In the genomic region with DNA sequence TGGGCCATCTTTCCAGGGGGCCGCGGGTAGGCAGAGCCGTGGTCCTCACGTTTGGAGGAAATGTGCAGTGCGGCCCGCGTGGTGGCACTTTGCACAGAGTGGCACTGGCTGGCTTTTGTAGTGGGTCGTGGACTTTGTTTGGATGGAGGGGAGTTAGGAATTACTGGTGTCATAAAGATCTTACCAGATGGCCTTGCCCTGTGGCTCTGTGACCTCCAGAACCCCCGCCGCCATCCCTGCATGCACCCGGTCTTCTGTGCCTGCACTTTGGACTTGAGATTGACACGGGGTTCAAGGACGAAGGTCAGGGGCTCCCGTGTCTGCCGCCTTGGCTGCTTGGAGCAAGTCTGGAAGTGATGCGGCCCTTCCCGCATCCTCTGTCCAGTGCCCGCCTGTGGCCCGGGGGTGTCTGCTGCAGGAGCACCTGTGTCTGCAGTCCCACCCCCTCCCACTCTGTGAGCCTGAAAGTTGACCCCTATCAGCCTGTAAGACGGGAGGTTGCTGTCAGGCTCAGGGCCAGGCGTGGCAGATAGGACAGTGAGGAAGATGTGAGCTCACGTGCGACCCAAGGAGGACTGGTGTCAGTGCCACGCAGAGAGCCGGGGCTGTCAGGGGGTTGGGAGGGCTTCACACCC, we compare ENCODE assay signal across 8 cellular contexts. TPM values are rescaled to one million over a fixed set of nuclear protein-coding genes. Genes with fewer than 3 reads are reported as not detected.
DNase-seq lines count a peak whose midpoint lies in the region; FAIRE-seq and TF ChIP-seq lines count a peak whose summit lies in the region.

No MANE protein-coding gene starts in this region.

- H3K27me3 ChIP-seq in hepatocyte = no peaks in the 10 kb centered on the region
- H3K27me3 ChIP-seq in sigmoid colon = no peaks in the 10 kb centered on the region

- peaks cover 70% of the 10 kb centered on the region for H3K79me2 ChIP-seq in hepatocyte

- no peaks in the 10 kb centered on the region for H3K9me3 ChIP-seq in hepatocyte (ENCODE audit: low read depth)
- no peaks in the 10 kb centered on the region for H3K9me3 ChIP-seq in sigmoid colon

- H3K4me3 ChIP-seq in WI38 (ENCODE audit: low read depth, low read length) = peak overlapping the region; percentile 95
- peak overlapping the region; percentile 96 for H3K4me3 ChIP-seq in hepatocyte
- H3K4me3 ChIP-seq in sigmoid colon = peak overlapping the region; percentile 75 to 96 (median 87)

- H4K20me1 ChIP-seq in hepatocyte (ENCODE audit: insufficient read depth, poor library complexity, severe bottlenecking) = peaks cover 69% of the 10 kb centered on the region

- WGBS in hepatocyte (ENCODE audit: low lambda C conversion rate, missing lambda C conversion rate) = 50% methylated on average over 25 of the region's 25 CpGs
- WGBS in sigmoid colon, 2 donors = 13 to 48% methylated on average over 25 of the region's 25 CpGs

- H2AFZ ChIP-seq in hepatocyte = no peak overlapping the region

- intact Hi-C loops in sigmoid colon (cut with DNase I) = no loop called here

- H3K36me3 ChIP-seq in hepatocyte (replicated peaks; ENCODE audit: insufficient read depth, low read depth) (no peaks in the 10 kb centered on the region), sigmoid colon (no peaks in the 10 kb centered on the region)

- H3K27ac ChIP-seq in hepatocyte (peak overlapping the region; percentile 92), sigmoid colon (peak overlapping the region; percentile 65 to 86 (median 83))

- H3K9me2 ChIP-seq in hepatocyte (replicated peaks; ENCODE audit: insufficient read depth) = no peaks in the 10 kb centered on the region

- peak overlapping the region; percentile 99 for H3K4me2 ChIP-seq in hepatocyte

- no peak for TF ChIP-seq POLR2A in sigmoid colon (IDR thresholded peaks at IDR 0.05)

- FAIRE-seq in D721Med (lab: Jason Lieb, UNC) = no peak

- H3K4me1 ChIP-seq in hepatocyte (ENCODE audit: insufficient read depth) = peaks cover 34% of the 10 kb centered on the region
- peaks cover 2 to 71% (median 66%) of the 10 kb centered on the region in 4 donors for H3K4me1 ChIP-seq in sigmoid colon

- DNase-seq in D721Med (ENCODE audit: insufficient read length, low spot score) (peak; percentile 18), hepatocyte (ENCODE audit: low spot score) (peak; percentile 36), sigmoid colon (no peak), DMS 273 treated with DMSO at 0.1 percent for 48 hours (lab: John Stamatoyannopoulos, UW) (no peak), NCI-H2081 treated with DMSO at 0.1 percent for 48 hours (lab: John Stamatoyannopoulos, UW) (no peak), OCI-M2 (lab: John Stamatoyannopoulos, UW; ENCODE audit: unreplicated experiment) (no peak)
- no peak for DNase-seq in stimulated activated CD4-positive, alpha-beta T cell treated with anti-CD3 and anti-CD28 coated beads, Interleukin-4, amount 100 ng/mL, for 1 hour

- no peak for TF ChIP-seq CTCF in D721Med (IDR thresholded peaks at IDR 0.05; ENCODE audit: insufficient read depth, missing control alignments)
- no peak for TF ChIP-seq CTCF in WI38 (IDR thresholded peaks at IDR 0.05; ENCODE audit: low read depth, low read length)
- no peak for TF ChIP-seq CTCF in hepatocyte (IDR thresholded peaks at IDR 0.05; ENCODE audit: poor library complexity)
- TF ChIP-seq CTCF in sigmoid colon (IDR thresholded peaks at IDR 0.05) = no peak

- TF ChIP-seq EP300 in sigmoid colon (IDR thresholded peaks at IDR 0.05) = no peak

RNA-seq across cellular contexts. Expression of gene GNA11, which starts 2.2 kb away (rescaled TPM):
- total RNA-seq in hepatocyte (53.8 and 60.2 TPM in 2 replicates), sigmoid colon (10 to 100 TPM; 43.2 to 52.5 (median 45.4) TPM)
- polyA plus RNA-seq in hepatocyte (100 and 115 TPM in 2 replicates), sigmoid colon (100 to 1,000 TPM in 2 of 3 donors, 10 to 100 TPM in 1; 90.1 to 151 (median 150) TPM)

RNA-seq across cellular contexts. Expression of gene TLE5, which starts 34.1 kb away (rescaled TPM):
- total RNA-seq in hepatocyte = 241 and 260 TPM in 2 replicates
- polyA plus RNA-seq in hepatocyte = 308 and 340 TPM in 2 replicates
- 100 to 1,000 TPM; 581 to 711 (median 629) TPM for total RNA-seq in sigmoid colon
- polyA plus RNA-seq in sigmoid colon = 100 to 1,000 TPM; 561 to 714 (median 581) TPM

RNA-seq across cellular contexts. Expression of gene GNA15, which starts 39.4 kb away (rescaled TPM):
- total RNA-seq in hepatocyte (0.24 and 1.5 TPM in 2 replicates), sigmoid colon (1 to 10 TPM in 3 of 4 donors, under 1 TPM in 1; 0.55 to 6.0 (median 4.4) TPM)
- polyA plus RNA-seq in hepatocyte (0.29 and 0.45 TPM in 2 replicates), sigmoid colon (1 to 10 TPM; 4.2 to 5.6 (median 5.1) TPM)

Comparison
In these comparisons a context has a peak if more than half of its experiments do, and no peak if none do; other contexts are left out.
1. DNase-seq: peak in D721Med (single experiment) and hepatocyte (single experiment); none in sigmoid colon (single experiment), DMS 273 treated with DMSO at 0.1 percent for 48 hours (single experiment), stimulated activated CD4-positive, alpha-beta T cell treated with anti-CD3 and anti-CD28 coated beads, Interleukin-4, amount 100 ng/mL, for 1 hour (single experiment), NCI-H2081 treated with DMSO at 0.1 percent for 48 hours (single experiment) and OCI-M2 (single experiment).
2. Peak in every context shown above with its lines, with median percentiles within 50 percentile points of each other: H3K4me3 ChIP-seq.